ENCODE assay signal across 1 cellular context in genomic region chr2:8681786-8682692, GRCh38.
TF ChIP-seq lines count a peak whose summit lies in the region.

TSS of gene ID2 (plus strand) at chr2:8682056. CDS start at chr2:8682166, 110 bp downstream.

TF ChIP-seq in HepG2, 621 proteins besides CTCF, POLR2A, EP300 and RAD21 (continued from another document and continues in another):
- peak; percentile 79; the same call in 1 of the 2 replicates for TF ChIP-seq ZBTB20 (CRISPR knock-in tag; IDR thresholded peaks at IDR 0.05; ENCODE audit: borderline replicate concordance, low read depth)
- TF ChIP-seq ZFP1 (CRISPR knock-in tag; IDR thresholded peaks at IDR 0.05) = no peak
- TF ChIP-seq ZNF326 (CRISPR knock-in tag; IDR thresholded peaks at IDR 0.05; ENCODE audit: borderline replicate concordance) = peak; percentile 74; the same call in 1 of the 2 replicates
- TF ChIP-seq TBX2 (CRISPR knock-in tag; IDR thresholded peaks at IDR 0.05; ENCODE audit: borderline replicate concordance) = peak; percentile 80
- peak; percentile 80 for TF ChIP-seq ZNF501 (CRISPR knock-in tag; IDR thresholded peaks at IDR 0.05)
- peak; percentile 98 for TF ChIP-seq ZNF414 (CRISPR knock-in tag; IDR thresholded peaks at IDR 0.05)
- TF ChIP-seq BCLAF1 (IDR thresholded peaks at IDR 0.05) = no peak
- TF ChIP-seq ZNF567 (CRISPR knock-in tag; IDR thresholded peaks at IDR 0.05; ENCODE audit: borderline replicate concordance) = peak; percentile 27; the same call in 1 of the 2 replicates
- TF ChIP-seq SIN3A (IDR thresholded peaks at IDR 0.05; ENCODE audit: borderline replicate concordance, low read depth, low read length) = peak; percentile 99
- TF ChIP-seq TFDP1 (CRISPR knock-in tag; IDR thresholded peaks at IDR 0.05; ENCODE audit: borderline replicate concordance) = peak; percentile 40; the same call in 1 of the 2 replicates
- no peak for TF ChIP-seq ZNF713 (CRISPR knock-in tag; IDR thresholded peaks at IDR 0.05)
- peak; percentile 65 for TF ChIP-seq ZBTB39 (CRISPR knock-in tag; IDR thresholded peaks at IDR 0.05)
- TF ChIP-seq RBM39 (IDR thresholded peaks at IDR 0.05; ENCODE audit: low read depth, low read length, poor library complexity, severe bottlenecking) = peak; percentile 95
- TF ChIP-seq SRY (CRISPR knock-in tag; IDR thresholded peaks at IDR 0.05) = peak; percentile 96
- TF ChIP-seq BCL3 (CRISPR knock-in tag; IDR thresholded peaks at IDR 0.05) = peak; percentile 60
- peak; percentile 99 for TF ChIP-seq HOXA5 (CRISPR knock-in tag; IDR thresholded peaks at IDR 0.05)
- TF ChIP-seq MATR3 (CRISPR knock-in tag; IDR thresholded peaks at IDR 0.05) = no peak
- TF ChIP-seq ZNF367 (CRISPR knock-in tag; IDR thresholded peaks at IDR 0.05; ENCODE audit: borderline replicate concordance) = no peak; the same call in 1 of the 2 replicates
- no peak for TF ChIP-seq ISX (CRISPR knock-in tag; conservative IDR thresholded peaks at IDR 0.05)
- TF ChIP-seq MTF1 (CRISPR knock-in tag; IDR thresholded peaks at IDR 0.05) = peak; percentile 81; the same call in 1 of the 2 replicates
- no peak; the same call in 1 of the 2 replicates for TF ChIP-seq PAWR (CRISPR knock-in tag; IDR thresholded peaks at IDR 0.05; ENCODE audit: borderline replicate concordance)
- TF ChIP-seq RCOR2 (CRISPR knock-in tag; IDR thresholded peaks at IDR 0.05) = no peak
- TF ChIP-seq GABPB1 (CRISPR knock-in tag; IDR thresholded peaks at IDR 0.05) = peak; percentile 88
- TF ChIP-seq CENPX (CRISPR knock-in tag; IDR thresholded peaks at IDR 0.05) = no peak
- peak; percentile 54; the same call in 1 of the 2 replicates for TF ChIP-seq DMAP1 (CRISPR knock-in tag; IDR thresholded peaks at IDR 0.05)
- 0 out of 2 replicates have a peak, but pooled peaks have one; percentile 26 for TF ChIP-seq HMG20B (CRISPR knock-in tag; conservative IDR thresholded peaks at IDR 0.05)
- peak; percentile 85 for TF ChIP-seq TEAD3 (CRISPR knock-in tag; optimal IDR thresholded peaks at IDR 0.05; ENCODE audit: borderline replicate concordance)
- peak; percentile 93 for TF ChIP-seq NFYB (CRISPR knock-in tag; IDR thresholded peaks at IDR 0.05)
- peak; percentile 95 for TF ChIP-seq UBTF (CRISPR knock-in tag; IDR thresholded peaks at IDR 0.05)
- peak; percentile 80 for TF ChIP-seq AHDC1 (CRISPR knock-in tag; IDR thresholded peaks at IDR 0.05; ENCODE audit: borderline replicate concordance)
- TF ChIP-seq ZFP41 (CRISPR knock-in tag; IDR thresholded peaks at IDR 0.05; ENCODE audit: borderline replicate concordance) = peak; percentile 90
- TF ChIP-seq NR2C2 (CRISPR knock-in tag; IDR thresholded peaks at IDR 0.05; ENCODE audit: borderline replicate concordance) = 0 out of 2 replicates have a peak, but pooled peaks have one; percentile 35
- 0 out of 2 replicates have a peak, but pooled peaks have one; percentile 79 for TF ChIP-seq SAFB2 (CRISPR knock-in tag; IDR thresholded peaks at IDR 0.05; ENCODE audit: borderline replicate concordance, low read depth)
- TF ChIP-seq SCMH1 (CRISPR knock-in tag; IDR thresholded peaks at IDR 0.05; ENCODE audit: borderline replicate concordance) = no peak
- TF ChIP-seq SETDB1 (CRISPR knock-in tag; IDR thresholded peaks at IDR 0.05; ENCODE audit: borderline replicate concordance) = no peak
- TF ChIP-seq ZBTB46 (CRISPR knock-in tag; IDR thresholded peaks at IDR 0.05; ENCODE audit: borderline replicate concordance) = no peak
- TF ChIP-seq FOXK2 (IDR thresholded peaks at IDR 0.05) = peak; percentile 27; the same call in 1 of the 2 replicates
- no peak for TF ChIP-seq ZNF644 (CRISPR knock-in tag; IDR thresholded peaks at IDR 0.05; ENCODE audit: low read depth)
- TF ChIP-seq THAP7 (CRISPR knock-in tag; IDR thresholded peaks at IDR 0.05) = peak; percentile 94; the same call in 1 of the 2 replicates
- TF ChIP-seq ZBTB34 (CRISPR knock-in tag; IDR thresholded peaks at IDR 0.05) = no peak
- TF ChIP-seq MBNL3 (CRISPR knock-in tag; conservative IDR thresholded peaks at IDR 0.05) = no peak
